ENCODE assay signal across 14 cellular contexts in the genomic region with DNA sequence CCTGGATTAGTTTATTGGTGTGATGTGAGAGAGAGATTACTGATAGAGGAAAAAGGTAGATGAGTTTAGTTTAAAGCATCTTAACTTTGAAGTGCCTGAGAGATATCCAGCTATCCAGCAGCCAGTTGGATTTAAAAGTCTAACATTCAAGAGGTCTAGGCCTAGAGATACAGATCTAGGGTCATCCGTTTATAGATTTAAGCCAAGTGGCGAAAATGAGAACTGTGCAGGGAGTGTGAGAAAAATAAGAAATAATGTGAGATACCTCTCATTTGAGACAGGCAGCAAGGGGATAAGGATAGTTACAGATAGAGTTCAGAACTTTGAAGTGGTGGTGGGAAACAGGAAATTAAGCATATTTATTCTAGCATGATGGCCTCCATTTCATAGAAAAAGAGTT. TPM values are rescaled to one million over a fixed set of nuclear protein-coding genes. Genes with fewer than 3 reads are reported as not detected.
A peak's percentile ranks its signal among the peaks of the same experiment; 100 is the strongest.
DNase-seq lines count a peak whose midpoint lies in the region; ATAC-seq, FAIRE-seq and TF ChIP-seq lines count a peak whose summit lies in the region.
"Had no signal": no experiment of that assay in that cellular context is flagged by ENCODE, and none has a peak within 500 bp of the region (broad histone marks: within the 10 kb centered on the region; RNA-seq: fewer than 3 reads in every experiment).

No MANE protein-coding gene starts in this region.

- peaks cover 15% of the 10 kb centered on the region for H3K4me1 ChIP-seq in CD4-positive, CD25-positive, alpha-beta regulatory T cell (ENCODE audit: control insufficient read depth, insufficient read depth, low read length, poor library complexity, severe bottlenecking)
- peaks cover 0 to 5% of the 10 kb centered on the region in 2 donors for H3K4me1 ChIP-seq in kidney (ENCODE audit: control insufficient read depth in 1 of 2, insufficient read depth in 1 of 2, low read depth in 1 of 2, low read length in 2 of 2)
- H3K4me1 ChIP-seq in lower lobe of right lung = peaks cover 11% of the 10 kb centered on the region

- no peaks in the 10 kb centered on the region for H3K27me3 ChIP-seq in CD4-positive, CD25-positive, alpha-beta regulatory T cell (ENCODE audit: control insufficient read depth, insufficient read depth, low read length)
- no peaks in the 10 kb centered on the region for H3K27me3 ChIP-seq in lower lobe of right lung (ENCODE audit: low read depth)
- H3K27me3 ChIP-seq: body of pancreas, MG63 had no signal

- CTCF ChIA-PET in activated CD8-positive, alpha-beta T cell treated with anti-CD3 and anti-CD28 coated beads, Interleukin-2, amount 10 ng/mL, durations not matched to agents 7 days and 5 days (lab: Charles Lee) = interaction anchor here (1.3 to 11.7 kb wide), 2 partner anchors 9 to 99 kb away, joined by 4 to 135 read pairs; a partner anchor contains a TSS

- DNase-seq in CD4-positive, CD25-positive, alpha-beta regulatory T cell = peak in 1 of 3 donors; percentile 50
- DNase-seq in GM12864 (ENCODE audit: low read depth) (no peak), mesothelial cell of epicardium (ENCODE audit: low spot score in 2 of 2, unreplicated experiment in 2 of 2) (no peak), SKM-1 treated with dmso at 0.1 percent for 144 hours (lab: John Stamatoyannopoulos, UW; ENCODE audit: unreplicated experiment) (no peak), kidney (no peak), lower lobe of right lung (no peak)
- DNase-seq in activated CD8-positive, alpha-beta T cell treated with anti-CD3 and anti-CD28 coated beads, Interleukin-2, amount 10 ng/mL, durations not matched to agents 7 days and 5 days = no peak
- DNase-seq: body of pancreas, MG63, NCI-H226, PC-9, T-helper 9 cell had no signal

- no peak overlapping the region for H3K4me3 ChIP-seq in CD4-positive, CD25-positive, alpha-beta regulatory T cell (ENCODE audit: low read depth, low read length)
- H3K4me3 ChIP-seq in GM12864 (ENCODE audit: low read depth, low read length) (no peak overlapping the region), kidney (ENCODE audit: low read length in 2 of 2) (no peak overlapping the region), lower lobe of right lung (no peak overlapping the region)
- H3K4me3 ChIP-seq: body of pancreas, MG63, PC-9, thoracic aorta had no signal

- H3K27ac Mint-ChIP-seq in CD4-positive, CD25-positive, alpha-beta regulatory T cell = peak overlapping the region; percentile 18 to 90 (median 83)
- H3K27ac Mint-ChIP-seq in activated CD8-positive, alpha-beta T cell treated with anti-CD3 and anti-CD28 coated beads, Interleukin-2, amount 10 ng/mL, durations not matched to agents 7 days and 5 days = peak overlapping the region; percentile 14
- H3K27ac Mint-ChIP-seq in mesothelial cell of epicardium = peak overlapping the region; percentile 8

- H3K9me3 Mint-ChIP-seq in CD4-positive, CD25-positive, alpha-beta regulatory T cell = no peaks in the 10 kb centered on the region
- no peaks in the 10 kb centered on the region for H3K9me3 Mint-ChIP-seq in activated CD8-positive, alpha-beta T cell treated with anti-CD3 and anti-CD28 coated beads, Interleukin-2, amount 10 ng/mL, durations not matched to agents 7 days and 5 days (ENCODE audit: insufficient read depth)
- no peaks in the 10 kb centered on the region for H3K9me3 Mint-ChIP-seq in mesothelial cell of epicardium

- peaks cover 32 to 49% (median 42%) of the 10 kb centered on the region in 4 donors for H3K4me1 Mint-ChIP-seq in CD4-positive, CD25-positive, alpha-beta regulatory T cell
- H3K4me1 Mint-ChIP-seq in activated CD8-positive, alpha-beta T cell treated with anti-CD3 and anti-CD28 coated beads, Interleukin-2, amount 10 ng/mL, durations not matched to agents 7 days and 5 days (ENCODE audit: low read depth) = peaks cover 37% of the 10 kb centered on the region
- peaks cover 18% of the 10 kb centered on the region for H3K4me1 Mint-ChIP-seq in mesothelial cell of epicardium

- no peaks in the 10 kb centered on the region for H3K27me3 Mint-ChIP-seq in CD4-positive, CD25-positive, alpha-beta regulatory T cell
- H3K27me3 Mint-ChIP-seq in activated CD8-positive, alpha-beta T cell treated with anti-CD3 and anti-CD28 coated beads, Interleukin-2, amount 10 ng/mL, durations not matched to agents 7 days and 5 days (ENCODE audit: low read depth) = no peaks in the 10 kb centered on the region
- no peaks in the 10 kb centered on the region for H3K27me3 Mint-ChIP-seq in mesothelial cell of epicardium (ENCODE audit: low read depth)

- ATAC-seq in CD4-positive, CD25-positive, alpha-beta regulatory T cell (ENCODE audit: low read depth in 2 of 2) = peak in 1 of 2 donors; percentile 38
- ATAC-seq in activated CD8-positive, alpha-beta T cell treated with anti-CD3 and anti-CD28 coated beads, Interleukin-2, amount 10 ng/mL, durations not matched to agents 7 days and 5 days = no peak
- ATAC-seq in lower lobe of right lung (no peak), GM21526 (IDR thresholded peaks at IDR 0.05; ENCODE audit: low FRiP score, unreplicated experiment) (no peak)
- ATAC-seq: body of pancreas had no signal

- peak; percentile 15 for TF ChIP-seq CTCF in GM12864 (IDR thresholded peaks at IDR 0.05; ENCODE audit: low read depth, low read length, missing control alignments)
- peak; percentile 14 for TF ChIP-seq CTCF in mesothelial cell of epicardium (IDR thresholded peaks at IDR 0.05; ENCODE audit: unreplicated experiment)
- no peak for TF ChIP-seq CTCF in kidney (IDR thresholded peaks at IDR 0.05; ENCODE audit: borderline replicate concordance, extremely low read depth, insufficient read depth)
- no peak for TF ChIP-seq CTCF in lower lobe of right lung (IDR thresholded peaks at IDR 0.05)

- H3K27ac ChIP-seq in CD4-positive, CD25-positive, alpha-beta regulatory T cell (ENCODE audit: insufficient read depth, low read length, poor library complexity, severe bottlenecking) = no peak overlapping the region
- H3K27ac ChIP-seq in kidney (ENCODE audit: low read depth in 2 of 2, low read length in 2 of 2) (no peak overlapping the region), lower lobe of right lung (no peak overlapping the region)
- H3K27ac ChIP-seq: body of pancreas, PC-9, thoracic aorta had no signal

- H3K36me3 ChIP-seq in CD4-positive, CD25-positive, alpha-beta regulatory T cell (ENCODE audit: control insufficient read depth, insufficient read depth, low read length) = no peaks in the 10 kb centered on the region
- H3K36me3 ChIP-seq in kidney (ENCODE audit: control insufficient read depth in 1 of 2, insufficient read depth in 2 of 2, low read length in 2 of 2) (no peaks in the 10 kb centered on the region), lower lobe of right lung (no peaks in the 10 kb centered on the region)
- H3K36me3 ChIP-seq: MG63 had no signal

- no peak for FAIRE-seq in kidney (lab: Jason Lieb, UNC)

- peak overlapping the region in 3 of 4 donors; percentile 1 to 59 (median 22) for H3K4me3 Mint-ChIP-seq in CD4-positive, CD25-positive, alpha-beta regulatory T cell
- no peak overlapping the region for H3K4me3 Mint-ChIP-seq in activated CD8-positive, alpha-beta T cell treated with anti-CD3 and anti-CD28 coated beads, Interleukin-2, amount 10 ng/mL, durations not matched to agents 7 days and 5 days
- no peak overlapping the region for H3K4me3 Mint-ChIP-seq in mesothelial cell of epicardium

- no peak overlapping the region for H3K9ac ChIP-seq in kidney (ENCODE audit: low read length in 2 of 2)

- peaks cover 9% of the 10 kb centered on the region for H3K36me3 Mint-ChIP-seq in CD4-positive, CD25-positive, alpha-beta regulatory T cell
- H3K36me3 Mint-ChIP-seq in activated CD8-positive, alpha-beta T cell treated with anti-CD3 and anti-CD28 coated beads, Interleukin-2, amount 10 ng/mL, durations not matched to agents 7 days and 5 days (ENCODE audit: low read depth) = peaks cover 11% of the 10 kb centered on the region
- peaks cover 5% of the 10 kb centered on the region for H3K36me3 Mint-ChIP-seq in mesothelial cell of epicardium

- intact Hi-C loops in kidney (cut with DNase I) (no loop called here), lower lobe of right lung (cut with DNase I) (no loop called here)

- no peaks in the 10 kb centered on the region for H3K9me3 ChIP-seq in CD4-positive, CD25-positive, alpha-beta regulatory T cell (ENCODE audit: control insufficient read depth in 2 of 2, low read length in 2 of 2)
- H3K9me3 ChIP-seq in kidney (ENCODE audit: control insufficient read depth in 1 of 2, low read length in 2 of 2) = no peaks in the 10 kb centered on the region
- no peaks in the 10 kb centered on the region for H3K9me3 ChIP-seq in lower lobe of right lung
- H3K9me3 ChIP-seq: body of pancreas, MG63, thoracic aorta had no signal

- POLR2A ChIA-PET in activated CD8-positive, alpha-beta T cell treated with anti-CD3 and anti-CD28 coated beads, Interleukin-2, amount 10 ng/mL, durations not matched to agents 7 days and 5 days (lab: Charles Lee) = no interaction called here

RNA-seq across cellular contexts. Expression of a gene that starts 5.3 kb away (rescaled TPM):
- total RNA-seq in CD4-positive, CD25-positive, alpha-beta regulatory T cell = 32.7 TPM
- polyA plus RNA-seq in CD4-positive, CD25-positive, alpha-beta regulatory T cell = 10 to 100 TPM in 2 of 4 donors, 1 to 10 TPM in 2; 8.4 to 14.3 (median 11.9) TPM
- 10 to 100 TPM; 47.4 to 57.2 TPM for total RNA-seq in activated CD8-positive, alpha-beta T cell treated with anti-CD3 and anti-CD28 coated beads, Interleukin-2, amount 10 ng/mL, durations not matched to agents 7 days and 5 days
- total RNA-seq in mesothelial cell of epicardium (33.7 to 38.3 TPM (median 37.5 TPM) in 3 replicates), kidney (26.0 TPM), lower lobe of right lung (28.6 TPM)
- polyA plus RNA-seq in kidney (ENCODE audit: insufficient read depth, low read depth, low replicate concordance) = 7.4 TPM

Comparison
In these comparisons a context has a peak if more than half of its experiments do, and no peak if none do; other contexts are left out.
1. H3K27ac Mint-ChIP-seq: peak in every context shown above with its lines; median percentile 83 in CD4-positive, CD25-positive, alpha-beta regulatory T cell; 14 in activated CD8-positive, alpha-beta T cell treated with anti-CD3 and anti-CD28 coated beads, Interleukin-2, amount 10 ng/mL, durations not matched to agents 7 days and 5 days; 8 in mesothelial cell of epicardium.
2. H3K4me3 Mint-ChIP-seq: peak in CD4-positive, CD25-positive, alpha-beta regulatory T cell (3 of 4); none in activated CD8-positive, alpha-beta T cell treated with anti-CD3 and anti-CD28 coated beads, Interleukin-2, amount 10 ng/mL, durations not matched to agents 7 days and 5 days (single experiment) and mesothelial cell of epicardium (single experiment).
3. CTCF ChIP-seq: peak in GM12864 (single experiment) and mesothelial cell of epicardium (single experiment); none in kidney (single experiment) and lower lobe of right lung (single experiment).